In the genomic region with DNA sequence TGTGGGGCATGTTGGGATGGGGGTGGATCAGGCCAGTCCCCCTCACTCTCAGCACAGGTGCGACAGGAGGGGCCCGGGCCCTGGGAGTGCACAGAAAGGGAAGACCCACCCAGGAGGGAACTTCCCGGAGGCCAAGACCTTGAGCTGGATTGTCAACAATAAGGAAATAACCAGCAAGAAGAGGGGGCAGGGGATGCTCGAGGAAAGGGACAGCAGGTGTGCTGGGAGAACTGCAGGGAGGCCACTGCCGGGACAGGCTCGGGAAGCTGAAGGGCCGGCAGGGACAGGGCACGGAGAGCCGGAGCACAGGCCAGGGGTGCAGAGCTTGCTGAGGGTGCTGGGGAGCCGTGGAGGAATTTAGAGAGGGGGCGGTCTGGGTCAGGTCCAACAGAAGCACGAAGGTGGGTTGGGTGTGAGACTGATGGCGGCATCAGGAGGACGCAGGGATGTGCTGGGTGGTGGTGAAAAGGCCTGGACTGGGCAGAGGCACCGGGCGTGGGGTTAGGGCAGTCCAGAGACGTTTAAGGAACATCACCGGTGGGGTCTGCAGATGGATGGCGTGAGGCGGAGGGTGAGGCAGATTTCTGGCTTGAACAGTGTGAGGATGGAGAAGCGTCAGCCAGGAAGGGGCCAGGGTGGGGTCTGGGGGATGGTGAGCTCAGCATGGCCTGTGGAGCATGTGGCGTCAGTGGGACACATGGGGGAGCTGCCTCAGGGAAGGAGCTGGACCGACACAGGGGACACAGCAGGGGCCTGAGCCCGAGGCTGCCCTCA, we compare ENCODE assay signal across 23 cellular contexts. TPM values are rescaled to one million over a fixed set of nuclear protein-coding genes. Genes with fewer than 3 reads are reported as not detected.
"Had no signal": no experiment of that assay in that cellular context is flagged by ENCODE, and none has a peak within 500 bp of the region (broad histone marks: within the 10 kb centered on the region; RNA-seq: fewer than 3 reads in every experiment).

No MANE protein-coding gene starts in this region.

- H3K27ac Mint-ChIP-seq: activated naive CD8-positive, alpha-beta T cell treated with anti-CD3 and anti-CD28 coated beads for 36 hours; effector memory CD8-positive, alpha-beta T cell; immature natural killer cell; nephron; progenitor cell of endocrine pancreas; type B pancreatic cell had no signal

- H3K36me3 Mint-ChIP-seq: activated naive CD8-positive, alpha-beta T cell treated with anti-CD3 and anti-CD28 coated beads for 36 hours; immature natural killer cell; type B pancreatic cell had no signal

- H3K4me1 ChIP-seq: stomach, suprapubic skin, vagina had no signal

- DNase-seq: activated CD4-positive, alpha-beta T cell treated with anti-CD3 and anti-CD28 coated beads for 4 hours; activated CD4-positive, alpha-beta T cell treated with anti-CD3 and anti-CD28 coated beads, Interleukin-2, amount 50 U/mL, for 48 hours; activated CD4-positive, CD25-positive, alpha-beta regulatory T cell; activated naive CD4-positive, alpha-beta T cell treated with Interleukin-2 at 50 U/mL for 16 hours; activated naive CD8-positive, alpha-beta T cell treated with anti-CD3 and anti-CD28 coated beads for 36 hours; activated T-cell treated with anti-CD3 and anti-CD28 coated beads, Interleukin-2, amount 50 U/mL, for 48 hours; central memory CD4-positive, alpha-beta T cell; dorsolateral prefrontal cortex; effector memory CD8-positive, alpha-beta T cell; foreskin melanocyte; immature natural killer cell; kidney glomerular epithelial cell; stimulated activated CD4-positive, alpha-beta T cell treated with anti-CD3 and anti-CD28 coated beads, Interleukin-4, amount 100 ng/mL, for 4 hours; stomach; T-helper 1 cell; T1000 had no signal

- H3K9me3 ChIP-seq: stomach, suprapubic skin, vagina had no signal

- H3K4me1 Mint-ChIP-seq: activated naive CD8-positive, alpha-beta T cell treated with anti-CD3 and anti-CD28 coated beads for 36 hours; immature natural killer cell had no signal

- H3K27me3 ChIP-seq: dorsolateral prefrontal cortex, hepatocyte, vagina had no signal

- H3K27ac ChIP-seq: dorsolateral prefrontal cortex, hepatocyte, stomach, suprapubic skin, vagina had no signal

- ATAC-seq: effector memory CD8-positive, alpha-beta T cell had no signal

- H3K9me3 Mint-ChIP-seq: activated naive CD8-positive, alpha-beta T cell treated with anti-CD3 and anti-CD28 coated beads for 36 hours; effector memory CD8-positive, alpha-beta T cell; immature natural killer cell; nephron; type B pancreatic cell had no signal

- H3K36me3 ChIP-seq: stomach, suprapubic skin, vagina had no signal

- H3K4me3 Mint-ChIP-seq: activated naive CD8-positive, alpha-beta T cell treated with anti-CD3 and anti-CD28 coated beads for 36 hours; effector memory CD8-positive, alpha-beta T cell; immature natural killer cell; nephron; type B pancreatic cell had no signal

- H3K4me3 ChIP-seq: dorsolateral prefrontal cortex, hepatocyte, stomach, suprapubic skin, vagina had no signal

RNA-seq across cellular contexts. Expression of gene ADRA2C, which starts 54.8 kb away (rescaled TPM):
- total RNA-seq: activated CD8-positive, alpha-beta memory T cell treated with anti-CD3 and anti-CD28 coated beads for 36 hours; activated naive CD8-positive, alpha-beta T cell treated with anti-CD3 and anti-CD28 coated beads for 36 hours had no signal
- polyA plus RNA-seq: immature natural killer cell had no signal
